8 cellular contexts compared by ENCODE assay signal in the genomic region with DNA sequence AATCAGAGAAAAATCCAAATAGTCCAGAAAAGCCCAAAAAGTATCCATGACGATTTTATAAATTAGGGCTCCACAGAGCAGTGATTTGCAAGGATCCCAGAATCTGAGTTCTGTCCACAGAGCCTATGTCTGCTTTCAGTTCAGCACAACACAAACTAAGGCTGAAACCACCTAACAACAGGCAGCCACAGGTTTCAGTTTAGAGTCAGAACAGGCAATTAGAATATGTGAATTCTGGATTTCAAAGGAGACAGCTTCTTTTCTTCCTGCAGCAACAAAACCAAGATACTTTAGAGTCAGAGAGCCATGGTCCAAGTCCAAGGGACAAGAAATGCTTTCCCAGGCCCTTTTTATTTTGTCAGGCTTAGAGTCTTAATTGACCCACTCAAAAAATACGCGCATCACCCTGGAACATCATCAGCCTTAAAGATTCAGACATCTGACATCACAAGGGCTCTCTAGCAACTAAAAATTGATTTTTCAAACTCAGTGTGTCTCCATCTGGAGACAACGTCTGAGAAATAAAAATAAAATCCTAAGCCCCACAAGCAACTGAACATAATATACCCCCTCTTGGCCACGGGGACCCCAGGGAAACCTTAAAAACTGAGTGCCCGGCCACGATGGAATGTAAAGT.
DNase-seq lines count a peak whose midpoint lies in the region; ATAC-seq and TF ChIP-seq lines count a peak whose summit lies in the region.

No MANE protein-coding gene starts in this region.

- peak overlapping the region; percentile 65 for H3K27ac ChIP-seq in substantia nigra (ENCODE audit: low read depth, low read length, poor library complexity, severe bottlenecking)

- ATAC-seq in GM18907 (IDR thresholded peaks at IDR 0.05; ENCODE audit: unreplicated experiment) (peak; percentile 81), HG02840 (IDR thresholded peaks at IDR 0.05; ENCODE audit: low FRiP score, unreplicated experiment) (peak; percentile 69), SK-N-SH treated with all-trans-retinoic acid at 6 μM for 48 hours (peak; percentile 66)

- DNase-seq in inferior parietal cortex (ENCODE audit: extremely low spot score) (peak; percentile 30), substantia nigra (lab: John Stamatoyannopoulos, UW) (peak in 1 of 49 donors; percentile 57), cerebellar cortex (ENCODE audit: low spot score) (no peak), NCI-H146 (lab: John Stamatoyannopoulos, UW) (no peak), NCI-H2107 treated with DMSO at 0.1 percent for 48 hours (lab: John Stamatoyannopoulos, UW; ENCODE audit: unreplicated experiment) (no peak)

TF ChIP-seq in SK-N-SH treated with all-trans-retinoic acid at 6 μM for 48 hours, 23 proteins besides CTCF, POLR2A, EP300 and RAD21:
- TF ChIP-seq RARB (CRISPR knock-in tag; IDR thresholded peaks at IDR 0.05): no peak
- TF ChIP-seq, protein P1, sequence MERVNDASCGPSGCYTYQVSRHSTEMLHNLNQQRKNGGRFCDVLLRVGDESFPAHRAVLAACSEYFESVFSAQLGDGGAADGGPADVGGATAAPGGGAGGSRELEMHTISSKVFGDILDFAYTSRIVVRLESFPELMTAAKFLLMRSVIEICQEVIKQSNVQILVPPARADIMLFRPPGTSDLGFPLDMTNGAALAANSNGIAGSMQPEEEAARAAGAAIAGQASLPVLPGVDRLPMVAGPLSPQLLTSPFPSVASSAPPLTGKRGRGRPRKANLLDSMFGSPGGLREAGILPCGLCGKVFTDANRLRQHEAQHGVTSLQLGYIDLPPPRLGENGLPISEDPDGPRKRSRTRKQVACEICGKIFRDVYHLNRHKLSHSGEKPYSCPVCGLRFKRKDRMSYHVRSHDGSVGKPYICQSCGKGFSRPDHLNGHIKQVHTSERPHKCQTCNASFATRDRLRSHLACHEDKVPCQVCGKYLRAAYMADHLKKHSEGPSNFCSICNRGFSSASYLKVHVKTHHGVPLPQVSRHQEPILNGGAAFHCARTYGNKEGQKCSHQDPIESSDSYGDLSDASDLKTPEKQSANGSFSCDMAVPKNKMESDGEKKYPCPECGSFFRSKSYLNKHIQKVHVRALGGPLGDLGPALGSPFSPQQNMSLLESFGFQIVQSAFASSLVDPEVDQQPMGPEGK (CRISPR knock-in tag; IDR thresholded peaks at IDR 0.05; ENCODE audit: borderline replicate concordance): no peak
- TF ChIP-seq ZFP30 (CRISPR knock-in tag; IDR thresholded peaks at IDR 0.05): no peak
- TF ChIP-seq, protein P2, sequence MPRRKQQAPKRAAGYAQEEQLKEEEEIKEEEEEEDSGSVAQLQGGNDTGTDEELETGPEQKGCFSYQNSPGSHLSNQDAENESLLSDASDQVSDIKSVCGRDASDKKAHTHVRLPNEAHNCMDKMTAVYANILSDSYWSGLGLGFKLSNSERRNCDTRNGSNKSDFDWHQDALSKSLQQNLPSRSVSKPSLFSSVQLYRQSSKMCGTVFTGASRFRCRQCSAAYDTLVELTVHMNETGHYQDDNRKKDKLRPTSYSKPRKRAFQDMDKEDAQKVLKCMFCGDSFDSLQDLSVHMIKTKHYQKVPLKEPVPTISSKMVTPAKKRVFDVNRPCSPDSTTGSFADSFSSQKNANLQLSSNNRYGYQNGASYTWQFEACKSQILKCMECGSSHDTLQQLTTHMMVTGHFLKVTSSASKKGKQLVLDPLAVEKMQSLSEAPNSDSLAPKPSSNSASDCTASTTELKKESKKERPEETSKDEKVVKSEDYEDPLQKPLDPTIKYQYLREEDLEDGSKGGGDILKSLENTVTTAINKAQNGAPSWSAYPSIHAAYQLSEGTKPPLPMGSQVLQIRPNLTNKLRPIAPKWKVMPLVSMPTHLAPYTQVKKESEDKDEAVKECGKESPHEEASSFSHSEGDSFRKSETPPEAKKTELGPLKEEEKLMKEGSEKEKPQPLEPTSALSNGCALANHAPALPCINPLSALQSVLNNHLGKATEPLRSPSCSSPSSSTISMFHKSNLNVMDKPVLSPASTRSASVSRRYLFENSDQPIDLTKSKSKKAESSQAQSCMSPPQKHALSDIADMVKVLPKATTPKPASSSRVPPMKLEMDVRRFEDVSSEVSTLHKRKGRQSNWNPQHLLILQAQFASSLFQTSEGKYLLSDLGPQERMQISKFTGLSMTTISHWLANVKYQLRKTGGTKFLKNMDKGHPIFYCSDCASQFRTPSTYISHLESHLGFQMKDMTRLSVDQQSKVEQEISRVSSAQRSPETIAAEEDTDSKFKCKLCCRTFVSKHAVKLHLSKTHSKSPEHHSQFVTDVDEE (CRISPR knock-in tag; IDR thresholded peaks at IDR 0.05): no peak
- no peak for TF ChIP-seq SNAI2 (CRISPR knock-in tag; IDR thresholded peaks at IDR 0.05)
